Comparison of ENCODE assay signal across 1 cellular context in genomic region chr7:27693794-27694193, GRCh38.
A peak's percentile ranks its signal among the peaks of the same experiment; 100 is the strongest.
TF ChIP-seq lines count a peak whose summit lies in the region.

No MANE protein-coding gene starts in this region.

TF ChIP-seq in HepG2, 621 proteins besides CTCF, POLR2A, EP300 and RAD21 (continued from another document and continues in another):
- TF ChIP-seq ZHX2 (IDR thresholded peaks at IDR 0.05; ENCODE audit: low read depth) (no peak), ZHX2 (CRISPR knock-in tag; IDR thresholded peaks at IDR 0.05; ENCODE audit: borderline replicate concordance) (no peak), MNT (IDR thresholded peaks at IDR 0.05) (no peak), PAWR (CRISPR knock-in tag; IDR thresholded peaks at IDR 0.05; ENCODE audit: borderline replicate concordance) (no peak), ADNP (CRISPR knock-in tag; IDR thresholded peaks at IDR 0.05) (no peak), FOSL2 (CRISPR knock-in tag; IDR thresholded peaks at IDR 0.05) (peak; percentile 71), ZNF7 (CRISPR knock-in tag; IDR thresholded peaks at IDR 0.05) (no peak), BATF2 (CRISPR knock-in tag; IDR thresholded peaks at IDR 0.05) (no peak), PRMT3 (CRISPR knock-in tag; IDR thresholded peaks at IDR 0.05; ENCODE audit: borderline replicate concordance, low read depth) (no peak), ZSCAN21 (CRISPR knock-in tag; IDR thresholded peaks at IDR 0.05; ENCODE audit: borderline replicate concordance) (no peak), ZNF12 (CRISPR knock-in tag; IDR thresholded peaks at IDR 0.05) (peak; percentile 60; the same call in 1 of the 2 replicates), ZMYM3 (CRISPR knock-in tag; IDR thresholded peaks at IDR 0.05) (no peak), HNRNPL (IDR thresholded peaks at IDR 0.05; ENCODE audit: low read depth, low read length) (no peak), SPEN (CRISPR knock-in tag; IDR thresholded peaks at IDR 0.05; ENCODE audit: low read depth) (no peak), ZNF343 (CRISPR knock-in tag; IDR thresholded peaks at IDR 0.05) (no peak), ZNF503 (CRISPR knock-in tag; IDR thresholded peaks at IDR 0.05) (peak; percentile 37; the same call in 1 of the 2 replicates), ETV6 (CRISPR knock-in tag; conservative IDR thresholded peaks at IDR 0.05) (no peak), ZSCAN30 (CRISPR knock-in tag; IDR thresholded peaks at IDR 0.05) (no peak), HOXA7 (CRISPR knock-in tag; IDR thresholded peaks at IDR 0.05) (no peak), ZNF253 (CRISPR knock-in tag; IDR thresholded peaks at IDR 0.05; ENCODE audit: borderline replicate concordance) (no peak), SIN3B (IDR thresholded peaks at IDR 0.05; ENCODE audit: low read length) (no peak), KAT7 (CRISPR knock-in tag; IDR thresholded peaks at IDR 0.05; ENCODE audit: borderline replicate concordance) (no peak), ARID3A (IDR thresholded peaks at IDR 0.05; ENCODE audit: low read depth, low read length) (peak; percentile 27; the same call in 1 of the 2 replicates), TGIF2 (CRISPR knock-in tag; IDR thresholded peaks at IDR 0.05) (no peak), ZKSCAN1 (IDR thresholded peaks at IDR 0.05; ENCODE audit: low read length) (no peak), ZNF234 (CRISPR knock-in tag; conservative IDR thresholded peaks at IDR 0.05) (no peak), NR1H2 (CRISPR knock-in tag; IDR thresholded peaks at IDR 0.05; ENCODE audit: borderline replicate concordance, low read depth) (no peak), CBX5 (CRISPR knock-in tag; IDR thresholded peaks at IDR 0.05; ENCODE audit: borderline replicate concordance) (0 out of 2 replicates have a peak, but pooled peaks have one; percentile 41), THAP11 (CRISPR knock-in tag; IDR thresholded peaks at IDR 0.05) (peak; percentile 55; the same call in 1 of the 2 replicates), TBP (CRISPR knock-in tag; IDR thresholded peaks at IDR 0.05) (no peak), PPARG (CRISPR knock-in tag; conservative IDR thresholded peaks at IDR 0.05) (peak; percentile 74), HMG20B (CRISPR knock-in tag; conservative IDR thresholded peaks at IDR 0.05) (no peak), BRD4 (CRISPR knock-in tag; IDR thresholded peaks at IDR 0.05) (no peak), HNF4G (IDR thresholded peaks at IDR 0.05; ENCODE audit: borderline replicate concordance, low read depth, low read length) (no peak), HNF4G (CRISPR knock-in tag; IDR thresholded peaks at IDR 0.05; ENCODE audit: borderline replicate concordance, low read depth) (no peak), ZSCAN29 (CRISPR knock-in tag; conservative IDR thresholded peaks at IDR 0.05) (no peak), SALL1 (CRISPR knock-in tag; IDR thresholded peaks at IDR 0.05) (peak; percentile 92), TBX2 (CRISPR knock-in tag; IDR thresholded peaks at IDR 0.05; ENCODE audit: borderline replicate concordance) (peak; percentile 51; the same call in 1 of the 2 replicates), ZGPAT (CRISPR knock-in tag; IDR thresholded peaks at IDR 0.05) (no peak; the same call in 1 of the 2 replicates), RERE (CRISPR knock-in tag; IDR thresholded peaks at IDR 0.05; ENCODE audit: low read depth) (no peak), NR2F1 (CRISPR knock-in tag; IDR thresholded peaks at IDR 0.05) (no peak), ZXDC (CRISPR knock-in tag; IDR thresholded peaks at IDR 0.05) (no peak), FOXC1 (CRISPR knock-in tag; IDR thresholded peaks at IDR 0.05; ENCODE audit: borderline replicate concordance) (no peak), KDM1A (CRISPR knock-in tag; IDR thresholded peaks at IDR 0.05) (no peak)
